Comparison of ENCODE assay signal across 1 cellular context in genomic region chr4:26397086-26397485, GRCh38.
TF ChIP-seq lines count a peak whose summit lies in the region.

No MANE protein-coding gene starts in this region.

TF ChIP-seq in GM23338, 12 proteins besides CTCF, POLR2A, EP300 and RAD21 (continued from another document):
- no peak for TF ChIP-seq ZNF462 (CRISPR knock-in tag; IDR thresholded peaks at IDR 0.05)
- TF ChIP-seq POLR2AphosphoS5 (IDR thresholded peaks at IDR 0.05; ENCODE audit: low read depth), result no peak
- TF ChIP-seq JUNB (IDR thresholded peaks at IDR 0.05; ENCODE audit: unreplicated experiment), result no peak
- TF ChIP-seq ZNF114 (CRISPR knock-in tag; IDR thresholded peaks at IDR 0.05), result no peak
- TF ChIP-seq REST (IDR thresholded peaks at IDR 0.05; ENCODE audit: unreplicated experiment), result no peak
- TF ChIP-seq EZH2phosphoT487 (IDR thresholded peaks at IDR 0.05; ENCODE audit: unreplicated experiment), result no peak
